ENCODE assay signal across 25 cellular contexts in the genomic region with DNA sequence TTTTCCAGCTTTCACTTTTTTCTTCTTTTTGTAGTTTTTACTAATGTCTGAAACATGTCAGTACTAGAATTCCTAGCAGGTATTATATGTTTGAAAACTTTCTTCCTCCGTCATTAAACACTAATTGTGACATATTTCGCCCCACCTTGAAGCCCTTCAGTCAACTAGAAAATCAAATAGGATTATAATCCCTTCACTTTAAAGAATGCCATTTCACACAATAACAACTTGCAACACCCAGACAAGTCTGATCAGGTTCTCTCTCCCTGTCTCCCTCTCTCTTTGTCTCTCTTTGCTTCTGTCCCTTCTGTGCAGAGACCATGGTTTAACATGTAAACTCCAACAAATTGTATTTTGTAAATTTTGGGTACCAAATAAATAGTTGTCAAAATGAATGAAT.
"Had no signal": no experiment of that assay in that cellular context is flagged by ENCODE, and none has a peak within 500 bp of the region (broad histone marks: within the 10 kb centered on the region; RNA-seq: fewer than 3 reads in every experiment).

No MANE protein-coding gene starts in this region.

- H3K79me2 ChIP-seq: parathyroid adenoma had no signal

- H3K4me2 ChIP-seq: smooth muscle cell had no signal

- H3K27ac ChIP-seq: left lung, lower lobe of right lung, parathyroid adenoma, psoas muscle, right atrium auricular region, right lobe of liver, tibial nerve, uterus had no signal

- H3K9me3 Mint-ChIP-seq: mesothelial cell of epicardium; stimulated activated memory B cell treated with anti-CD40 and anti-IgM and Interleukin-4, amounts not matched to agents 10 μg/mL and 1 μg/mL and 100 μg/mL, for 72 hours; stimulated activated naive CD8-positive, alpha-beta T cell treated with anti-CD3 and anti-CD28 coated beads, Interleukin-15, amount 100 ng/mL, for 72 hours; type B pancreatic cell had no signal

- H3K9ac ChIP-seq: parathyroid adenoma had no signal

- H3K36me3 ChIP-seq: left lung, lower lobe of right lung, right atrium auricular region, right lobe of liver, tibial nerve, uterus had no signal

- H3K27me3 ChIP-seq: left lung, right atrium auricular region, right lobe of liver, tibial nerve, uterus had no signal

- H3K36me3 Mint-ChIP-seq: mesothelial cell of epicardium; naive thymus-derived CD4-positive, alpha-beta T cell; stimulated activated memory B cell treated with anti-CD40 and anti-IgM and Interleukin-4, amounts not matched to agents 10 μg/mL and 1 μg/mL and 100 μg/mL, for 72 hours had no signal

- H3K4me3 Mint-ChIP-seq: mesothelial cell of epicardium; naive thymus-derived CD4-positive, alpha-beta T cell; natural killer cell treated with Interleukin-12 subunit alpha and Interleukin-12 subunit beta and Interleukin-15 and Interleukin-18, amount 100 ng/mL, for 72 hours; stimulated activated memory B cell treated with anti-CD40 and anti-IgM and Interleukin-4, amounts not matched to agents 10 μg/mL and 1 μg/mL and 100 μg/mL, for 72 hours; stimulated activated naive CD8-positive, alpha-beta T cell treated with anti-CD3 and anti-CD28 coated beads, Interleukin-15, amount 100 ng/mL, for 72 hours; type B pancreatic cell had no signal

- ATAC-seq: left colon; left lung; lower lobe of right lung; naive thymus-derived CD4-positive, alpha-beta T cell; natural killer cell treated with Interleukin-12 subunit alpha and Interleukin-12 subunit beta and Interleukin-15 and Interleukin-18, amount 100 ng/mL, for 72 hours; psoas muscle; right lobe of liver; stimulated activated memory B cell treated with anti-CD40 and anti-IgM and Interleukin-4, amounts not matched to agents 10 μg/mL and 1 μg/mL and 100 μg/mL, for 72 hours; stimulated activated naive CD8-positive, alpha-beta T cell treated with anti-CD3 and anti-CD28 coated beads, Interleukin-15, amount 100 ng/mL, for 72 hours had no signal

- DNase-seq: hippocampal formation; kidney; left colon; left lung; lower lobe of right lung; mesendoderm; naive thymus-derived CD4-positive, alpha-beta T cell; psoas muscle; right lobe of liver; stimulated activated CD4-positive, alpha-beta T cell treated with anti-CD3 and anti-CD28 coated beads, Interleukin-1b, Interleukin-23, amount 100 ng/mL, for 48 hours; stimulated activated CD4-positive, alpha-beta T cell treated with anti-CD3 and anti-CD28 coated beads, Interleukin-2, amount 100 ng/mL, for 48 hours; stimulated activated CD4-positive, alpha-beta T cell treated with anti-CD3 and anti-CD28 coated beads, Interleukin-4, amount 100 ng/mL, for 4 hours; stimulated activated CD8-positive, alpha-beta memory T cell treated with anti-CD3 and anti-CD28 coated beads, Interleukin-4, amount 100 ng/mL, for 48 hours; stimulated activated naive CD4-positive, alpha-beta T cell treated with Interleukin-2 at 50 U/mL for 16 hours; stimulated activated naive CD8-positive, alpha-beta T cell treated with anti-CD3 and anti-CD28 coated beads, Interleukin-15, amount 100 ng/mL, for 72 hours; substantia nigra; uterus had no signal

- H2AFZ ChIP-seq: parathyroid adenoma had no signal

- H3K4me1 Mint-ChIP-seq: naive thymus-derived CD4-positive, alpha-beta T cell; stimulated activated memory B cell treated with anti-CD40 and anti-IgM and Interleukin-4, amounts not matched to agents 10 μg/mL and 1 μg/mL and 100 μg/mL, for 72 hours; stimulated activated naive CD8-positive, alpha-beta T cell treated with anti-CD3 and anti-CD28 coated beads, Interleukin-15, amount 100 ng/mL, for 72 hours had no signal

- H3K4me1 ChIP-seq: left lung, lower lobe of right lung, parathyroid adenoma, psoas muscle, right lobe of liver, uterus had no signal

- H3K9me3 ChIP-seq: left lung, lower lobe of right lung, psoas muscle, right atrium auricular region, right lobe of liver, tibial nerve, uterus had no signal

- H3K4me3 ChIP-seq: left lung, lower lobe of right lung, psoas muscle, right atrium auricular region, right lobe of liver, smooth muscle cell, tibial nerve, uterus had no signal

- H3K27ac Mint-ChIP-seq: naive thymus-derived CD4-positive, alpha-beta T cell; natural killer cell treated with Interleukin-12 subunit alpha and Interleukin-12 subunit beta and Interleukin-15 and Interleukin-18, amount 100 ng/mL, for 72 hours; stimulated activated memory B cell treated with anti-CD40 and anti-IgM and Interleukin-4, amounts not matched to agents 10 μg/mL and 1 μg/mL and 100 μg/mL, for 72 hours; stimulated activated naive CD8-positive, alpha-beta T cell treated with anti-CD3 and anti-CD28 coated beads, Interleukin-15, amount 100 ng/mL, for 72 hours; type B pancreatic cell had no signal

- H3K27me3 Mint-ChIP-seq: natural killer cell treated with Interleukin-12 subunit alpha and Interleukin-12 subunit beta and Interleukin-15 and Interleukin-18, amount 100 ng/mL, for 72 hours; stimulated activated memory B cell treated with anti-CD40 and anti-IgM and Interleukin-4, amounts not matched to agents 10 μg/mL and 1 μg/mL and 100 μg/mL, for 72 hours; stimulated activated naive CD8-positive, alpha-beta T cell treated with anti-CD3 and anti-CD28 coated beads, Interleukin-15, amount 100 ng/mL, for 72 hours; type B pancreatic cell had no signal
